In the genomic region with DNA sequence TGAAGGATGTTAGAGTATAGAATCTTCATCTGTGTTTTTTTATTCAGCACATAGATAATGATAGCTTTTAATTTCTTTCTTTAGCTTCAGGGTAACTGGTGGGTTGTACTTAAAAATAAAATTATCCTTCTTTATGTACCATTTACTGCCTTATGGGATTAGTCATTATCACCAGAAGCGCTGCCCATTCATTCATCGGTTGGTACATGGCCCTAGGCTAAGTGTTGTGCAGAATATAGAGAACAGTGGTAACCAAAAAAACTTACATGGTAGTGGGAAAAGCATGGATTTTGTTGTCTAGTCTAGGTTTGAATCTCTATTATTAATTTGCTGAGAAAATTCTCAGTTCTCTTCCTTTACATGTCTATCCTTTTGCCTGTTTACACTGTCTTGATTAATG, we compare ENCODE assay signal across 26 cellular contexts.
"Had no signal": no experiment of that assay in that cellular context is flagged by ENCODE, and none has a peak within 500 bp of the region (broad histone marks: within the 10 kb centered on the region; RNA-seq: fewer than 3 reads in every experiment).

No MANE protein-coding gene starts in this region.

- H3K27me3 Mint-ChIP-seq: naive B cell, progenitor cell of endocrine pancreas had no signal

- H3K4me2 ChIP-seq: smooth muscle cell had no signal

- H3K4me1 Mint-ChIP-seq: naive B cell; natural killer cell; nephron progenitor cell; stimulated activated naive B cell treated with anti-CD40 and anti-IgM and Interleukin-4, amounts not matched to agents 10 μg/mL and 1 μg/mL and 100 μg/mL, for 72 hours had no signal

- H3K4me3 Mint-ChIP-seq: mesothelial cell of epicardium; naive B cell; natural killer cell; nephron progenitor cell; stimulated activated naive B cell treated with anti-CD40 and anti-IgM and Interleukin-4, amounts not matched to agents 10 μg/mL and 1 μg/mL and 100 μg/mL, for 72 hours had no signal

- H3K36me3 ChIP-seq: left lung, lower lobe of right lung, ovary, right atrium auricular region, stomach, thyroid gland, transverse colon, upper lobe of left lung, vagina had no signal

- H3K9me3 Mint-ChIP-seq: mesothelial cell of epicardium; naive B cell; natural killer cell; nephron progenitor cell; stimulated activated naive B cell treated with anti-CD40 and anti-IgM and Interleukin-4, amounts not matched to agents 10 μg/mL and 1 μg/mL and 100 μg/mL, for 72 hours had no signal

- H3K27ac ChIP-seq: left lung, lower lobe of right lung, ovary, right atrium auricular region, stomach, testis, thyroid gland, upper lobe of left lung, vagina had no signal

- H3K36me3 Mint-ChIP-seq: mesothelial cell of epicardium; naive B cell; natural killer cell; stimulated activated naive B cell treated with anti-CD40 and anti-IgM and Interleukin-4, amounts not matched to agents 10 μg/mL and 1 μg/mL and 100 μg/mL, for 72 hours had no signal

- H3K27me3 ChIP-seq: left lung, ovary, right atrium auricular region, stomach, testis, thyroid gland, transverse colon, upper lobe of left lung, vagina had no signal

- H3K27ac Mint-ChIP-seq: mesothelial cell of epicardium; naive B cell; natural killer cell; nephron progenitor cell; progenitor cell of endocrine pancreas; stimulated activated naive B cell treated with anti-CD40 and anti-IgM and Interleukin-4, amounts not matched to agents 10 μg/mL and 1 μg/mL and 100 μg/mL, for 72 hours had no signal

- H3K4me1 ChIP-seq: left lung, lower lobe of right lung, right atrium auricular region, stomach, thyroid gland, upper lobe of left lung, vagina had no signal

- DNase-seq: hippocampal formation; kidney glomerular epithelial cell; left colon; left lung; lower lobe of right lung; mammary epithelial cell; mesenchymal stem cell; naive B cell; natural killer cell; nephron progenitor cell; ovary; stimulated activated CD4-positive, alpha-beta T cell treated with anti-CD3 and anti-CD28 coated beads, Interleukin-1b, Interleukin-23, amount 100 ng/mL, for 48 hours; stimulated activated CD4-positive, alpha-beta T cell treated with anti-CD3 and anti-CD28 coated beads, Interleukin-4, amount 100 ng/mL, for 1 hour; stimulated activated naive B cell treated with anti-CD40 and anti-IgM and Interleukin-4, amounts not matched to agents 10 μg/mL and 1 μg/mL and 100 μg/mL, for 72 hours; stimulated activated naive CD8-positive, alpha-beta T cell treated with anti-CD3 and anti-CD28 coated beads, Interleukin-15, Interleukin-2, amounts not matched to agents 100 U/mL and 50 U/mL, for 24 hours; stomach; testis; thyroid gland; transverse colon; upper lobe of left lung had no signal

- H3K4me3 ChIP-seq: left lung, lower lobe of right lung, ovary, right atrium auricular region, smooth muscle cell, stomach, testis, thyroid gland, transverse colon, upper lobe of left lung, vagina had no signal

- H3K9me3 ChIP-seq: left lung, lower lobe of right lung, ovary, right atrium auricular region, stomach, testis, thyroid gland, transverse colon, upper lobe of left lung, vagina had no signal

- ATAC-seq: left colon; left lung; lower lobe of right lung; natural killer cell; sciatic nerve; stimulated activated naive B cell treated with anti-CD40 and anti-IgM and Interleukin-4, amounts not matched to agents 10 μg/mL and 1 μg/mL and 100 μg/mL, for 72 hours; stimulated activated naive CD8-positive, alpha-beta T cell treated with anti-CD3 and anti-CD28 coated beads, Interleukin-15, Interleukin-2, amounts not matched to agents 100 U/mL and 50 U/mL, for 24 hours had no signal
